In genomic region chr19:3656073-3656746, GRCh38 we compare ENCODE assay signal across 1 cellular context.
TF ChIP-seq lines count a peak whose summit lies in the region.

No MANE protein-coding gene starts in this region.

TF ChIP-seq in IMR-90, 13 proteins besides CTCF, POLR2A, EP300 and RAD21:
- TF ChIP-seq SMC3 (IDR thresholded peaks at IDR 0.05; ENCODE audit: low read depth, low read length) (no peak), CEBPB (IDR thresholded peaks at IDR 0.05; ENCODE audit: low read depth, low read length) (no peak), CHD1 (IDR thresholded peaks at IDR 0.05; ENCODE audit: low read depth, low read length) (no peak), BHLHE40 (IDR thresholded peaks at IDR 0.05; ENCODE audit: low read depth, low read length) (no peak), RFX5 (IDR thresholded peaks at IDR 0.05; ENCODE audit: low read depth, low read length) (no peak), RCOR1 (IDR thresholded peaks at IDR 0.05; ENCODE audit: insufficient replicate concordance, low read length) (no peak), NFE2L2 (IDR thresholded peaks at IDR 0.05; ENCODE audit: low read depth, low read length) (no peak), MAZ (IDR thresholded peaks at IDR 0.05; ENCODE audit: borderline replicate concordance, low read depth, low read length) (no peak), FOS (IDR thresholded peaks at IDR 0.05; ENCODE audit: low read depth, low read length) (no peak), ELK1 (IDR thresholded peaks at IDR 0.05; ENCODE audit: borderline replicate concordance, low read depth, low read length) (no peak), MXI1 (IDR thresholded peaks at IDR 0.05; ENCODE audit: borderline replicate concordance, low read depth, low read length) (no peak), USF2 (IDR thresholded peaks at IDR 0.05; ENCODE audit: low read depth, low read length) (no peak), MAFK (IDR thresholded peaks at IDR 0.05; ENCODE audit: low read depth, low read length) (no peak)
